2 cellular contexts compared by ENCODE assay signal in the genomic region with DNA sequence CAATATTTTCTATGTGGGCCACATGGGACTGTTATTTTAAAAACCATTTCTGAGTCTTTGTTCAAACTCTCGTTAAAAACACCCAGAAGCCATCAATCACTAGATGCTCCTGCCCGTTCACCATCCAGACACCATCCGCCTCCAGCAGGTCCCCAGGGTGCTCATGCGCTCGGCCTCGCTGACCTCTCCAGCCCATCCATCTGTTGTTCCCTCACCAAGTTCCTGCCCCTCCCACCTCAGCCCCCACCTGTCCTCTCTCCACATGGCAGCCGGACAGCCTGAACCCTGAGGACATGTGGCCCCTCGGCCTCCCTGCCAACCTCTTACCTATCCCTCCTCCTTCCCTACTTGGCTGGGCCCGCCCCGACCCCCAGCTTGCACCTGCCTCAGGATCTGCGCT.
TF ChIP-seq lines count a peak whose summit lies in the region.

No MANE protein-coding gene starts in this region.

TF ChIP-seq in HepG2, 621 proteins besides CTCF, POLR2A, EP300 and RAD21:
- TF ChIP-seq ZFP82 (CRISPR knock-in tag; IDR thresholded peaks at IDR 0.05; ENCODE audit: borderline replicate concordance) = no peak
- TF ChIP-seq ZSCAN31 (CRISPR knock-in tag; IDR thresholded peaks at IDR 0.05; ENCODE audit: low read depth) = no peak
- peak; percentile 49 for TF ChIP-seq AGO2 (optimal IDR thresholded peaks at IDR 0.05; ENCODE audit: low read depth, low read length)
- TF ChIP-seq PPARG (CRISPR knock-in tag; conservative IDR thresholded peaks at IDR 0.05) = no peak

TF ChIP-seq in K562, 482 proteins besides CTCF, POLR2A, EP300 and RAD21:
- TF ChIP-seq, protein P1, sequence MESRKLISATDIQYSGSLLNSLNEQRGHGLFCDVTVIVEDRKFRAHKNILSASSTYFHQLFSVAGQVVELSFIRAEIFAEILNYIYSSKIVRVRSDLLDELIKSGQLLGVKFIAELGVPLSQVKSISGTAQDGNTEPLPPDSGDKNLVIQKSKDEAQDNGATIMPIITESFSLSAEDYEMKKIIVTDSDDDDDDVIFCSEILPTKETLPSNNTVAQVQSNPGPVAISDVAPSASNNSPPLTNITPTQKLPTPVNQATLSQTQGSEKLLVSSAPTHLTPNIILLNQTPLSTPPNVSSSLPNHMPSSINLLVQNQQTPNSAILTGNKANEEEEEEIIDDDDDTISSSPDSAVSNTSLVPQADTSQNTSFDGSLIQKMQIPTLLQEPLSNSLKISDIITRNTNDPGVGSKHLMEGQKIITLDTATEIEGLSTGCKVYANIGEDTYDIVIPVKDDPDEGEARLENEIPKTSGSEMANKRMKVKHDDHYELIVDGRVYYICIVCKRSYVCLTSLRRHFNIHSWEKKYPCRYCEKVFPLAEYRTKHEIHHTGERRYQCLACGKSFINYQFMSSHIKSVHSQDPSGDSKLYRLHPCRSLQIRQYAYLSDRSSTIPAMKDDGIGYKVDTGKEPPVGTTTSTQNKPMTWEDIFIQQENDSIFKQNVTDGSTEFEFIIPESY (CRISPR knock-in tag; IDR thresholded peaks at IDR 0.05) = 0 out of 2 replicates have a peak, but pooled peaks have one; percentile 25
- TF ChIP-seq POLR2G (IDR thresholded peaks at IDR 0.05; ENCODE audit: low read depth, low read length) = peak; percentile 40; the same call in 1 of the 2 replicates
- TF ChIP-seq MAFG (tag; conservative IDR thresholded peaks at IDR 0.05) = no peak
- peak; percentile 45 for TF ChIP-seq SUPT5H (IDR thresholded peaks at IDR 0.05)
- TF ChIP-seq SRF (CRISPR knock-in tag; IDR thresholded peaks at IDR 0.05) = no peak
